8 cellular contexts compared by ENCODE assay signal in genomic region chrX:13734278-13735172, GRCh38. TPM values are rescaled to one million over a fixed set of nuclear protein-coding genes. Genes with fewer than 3 reads are reported as not detected.
DNase-seq lines count a peak whose midpoint lies in the region; ATAC-seq and TF ChIP-seq lines count a peak whose summit lies in the region.

A gene with protein sequence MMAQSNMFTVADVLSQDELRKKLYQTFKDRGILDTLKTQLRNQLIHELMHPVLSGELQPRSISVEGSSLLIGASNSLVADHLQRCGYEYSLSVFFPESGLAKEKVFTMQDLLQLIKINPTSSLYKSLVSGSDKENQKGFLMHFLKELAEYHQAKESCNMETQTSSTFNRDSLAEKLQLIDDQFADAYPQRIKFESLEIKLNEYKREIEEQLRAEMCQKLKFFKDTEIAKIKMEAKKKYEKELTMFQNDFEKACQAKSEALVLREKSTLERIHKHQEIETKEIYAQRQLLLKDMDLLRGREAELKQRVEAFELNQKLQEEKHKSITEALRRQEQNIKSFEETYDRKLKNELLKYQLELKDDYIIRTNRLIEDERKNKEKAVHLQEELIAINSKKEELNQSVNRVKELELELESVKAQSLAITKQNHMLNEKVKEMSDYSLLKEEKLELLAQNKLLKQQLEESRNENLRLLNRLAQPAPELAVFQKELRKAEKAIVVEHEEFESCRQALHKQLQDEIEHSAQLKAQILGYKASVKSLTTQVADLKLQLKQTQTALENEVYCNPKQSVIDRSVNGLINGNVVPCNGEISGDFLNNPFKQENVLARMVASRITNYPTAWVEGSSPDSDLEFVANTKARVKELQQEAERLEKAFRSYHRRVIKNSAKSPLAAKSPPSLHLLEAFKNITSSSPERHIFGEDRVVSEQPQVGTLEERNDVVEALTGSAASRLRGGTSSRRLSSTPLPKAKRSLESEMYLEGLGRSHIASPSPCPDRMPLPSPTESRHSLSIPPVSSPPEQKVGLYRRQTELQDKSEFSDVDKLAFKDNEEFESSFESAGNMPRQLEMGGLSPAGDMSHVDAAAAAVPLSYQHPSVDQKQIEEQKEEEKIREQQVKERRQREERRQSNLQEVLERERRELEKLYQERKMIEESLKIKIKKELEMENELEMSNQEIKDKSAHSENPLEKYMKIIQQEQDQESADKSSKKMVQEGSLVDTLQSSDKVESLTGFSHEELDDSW (plus strand): TSS chrX:13734748. CDS start chrX:13735072, 324 bp downstream.
Gene TRAPPC2 (minus strand): TSS chrX:13734620. CDS start chrX:13719963, 14,657 bp downstream.

- H3K4me3 ChIP-seq in breast epithelium (peak within 1 kb of the TSS; percentile 68 to 88 (median 77)), iPS-18c (ENCODE audit: insufficient read depth, low read depth, low read length) (peak within 1 kb of the TSS; percentile 77), skeletal muscle tissue (ENCODE audit: low read length in 3 of 3) (peak within 1 kb of the TSS; percentile 83 to 90 (median 85))

- in situ Hi-C loops in ACHN (cut with HindIII; ENCODE audit: low pct_ligation_motif_present, low pct_unique_long_range_greater_than_20kb, low sequenced_read_pairs): no loop called here

- no peaks in the 10 kb centered on the region for H3K4me1 ChIP-seq in breast epithelium
- peaks cover 4 to 7% (median 4%) of the 10 kb centered on the region in 3 donors for H3K4me1 ChIP-seq in skeletal muscle tissue (ENCODE audit: control insufficient read depth in 3 of 3, insufficient read depth in 3 of 3, low read length in 3 of 3)

- H3K9ac ChIP-seq in skeletal muscle tissue (ENCODE audit: low read depth in 1 of 3, low read length in 3 of 3): peak within 1 kb of the TSS; percentile 81 to 88 (median 83)

- H3K27ac ChIP-seq in VCaP: peak within 1 kb of the TSS; percentile 91
- H3K27ac ChIP-seq in breast epithelium: peak within 1 kb of the TSS; percentile 92 to 96
- H3K27ac ChIP-seq in skeletal muscle tissue (ENCODE audit: low read depth, low read length): peak within 1 kb of the TSS; percentile 82

- peak; percentile 88 for DNase-seq in ACHN
- peak; percentile 78 for DNase-seq in NCI-H2196 treated with DMSO at 0.1 percent for 48 hours (lab: John Stamatoyannopoulos, UW; ENCODE audit: unreplicated experiment)
- DNase-seq in breast epithelium (ENCODE audit: low spot score in 2 of 2): peak; percentile 83 to 94

- intact Hi-C loops in breast epithelium (cut with DNase I; ENCODE audit: low total_unique reads): no loop called here

- H3K27me3 ChIP-seq in breast epithelium (no peaks in the 10 kb centered on the region), skeletal muscle tissue (ENCODE audit: control insufficient read depth in 3 of 3, insufficient read depth in 3 of 3, low read length in 3 of 3) (peaks cover 0 to 4% (median 0%) of the 10 kb centered on the region in 3 donors)

- ATAC-seq in GM18870 (IDR thresholded peaks at IDR 0.05; ENCODE audit: unreplicated experiment): peak; percentile 87
- ATAC-seq in HG03135 (IDR thresholded peaks at IDR 0.05; ENCODE audit: unreplicated experiment): peak; percentile 94

- TF ChIP-seq CTCF in VCaP (conservative IDR thresholded peaks at IDR 0.05) (no peak), breast epithelium (IDR thresholded peaks at IDR 0.05) (no peak)

- TF ChIP-seq POLR2A in breast epithelium (IDR thresholded peaks at IDR 0.05): peak; percentile 95

- no peaks in the 10 kb centered on the region for H3K9me3 ChIP-seq in breast epithelium
- H3K9me3 ChIP-seq in iPS-18c (ENCODE audit: control insufficient read depth, insufficient read depth, low read length): peaks cover 2% of the 10 kb centered on the region
- no peaks in the 10 kb centered on the region for H3K9me3 ChIP-seq in skeletal muscle tissue (ENCODE audit: control insufficient read depth in 3 of 3, low read length in 3 of 3)

- H3K36me3 ChIP-seq in breast epithelium: no peaks in the 10 kb centered on the region
- no peaks in the 10 kb centered on the region for H3K36me3 ChIP-seq in skeletal muscle tissue (ENCODE audit: control insufficient read depth in 3 of 3, insufficient read depth in 3 of 3, low read length in 3 of 3)

RNA-seq across cellular contexts. Expression of the first gene that starts in this region (rescaled TPM):
- total RNA-seq in breast epithelium: 100 to 1,000 TPM in 1 of 3 donors, 10 to 100 TPM in 2; 10.7 to 136 (median 48.8) TPM
- total RNA-seq in skeletal muscle tissue: 7.3 TPM

RNA-seq across cellular contexts. Expression of gene TRAPPC2, which starts in this region (rescaled TPM):
- total RNA-seq in breast epithelium: 10 to 100 TPM in 2 of 3 donors, 1 to 10 TPM in 1; 8.2 to 25.3 (median 21.0) TPM
- total RNA-seq in skeletal muscle tissue: 9.9 TPM

Comparison
In these comparisons a context has a peak if more than half of its experiments do, and no peak if none do; other contexts are left out.
1. Peak in every context shown above with its lines: DNase-seq, ATAC-seq, H3K4me3 ChIP-seq and H3K27ac ChIP-seq.